18 cellular contexts compared by ENCODE assay signal in genomic region chr1:107326823-107327445, GRCh38.
A peak's percentile ranks its signal among the peaks of the same experiment; 100 is the strongest.
DNase-seq lines count a peak whose midpoint lies in the region; ATAC-seq, FAIRE-seq and TF ChIP-seq lines count a peak whose summit lies in the region.
"Had no signal": no experiment of that assay in that cellular context is flagged by ENCODE, and none has a peak within 500 bp of the region (broad histone marks: within the 10 kb centered on the region; RNA-seq: fewer than 3 reads in every experiment).

No MANE protein-coding gene starts in this region.

- no peak overlapping the region for H3K4me3 ChIP-seq in BLaER1 treated with 17β-estradiol and CSF1 and Interleukin-3, amounts not matched to agents 10 nM and 100 nM
- no peak overlapping the region for H3K4me3 ChIP-seq in MM.1S (ENCODE audit: low read length)
- H3K4me3 ChIP-seq: lung had no signal

- H3K4me2 ChIP-seq in BLaER1 treated with 17β-estradiol and CSF1 and Interleukin-3, amounts not matched to agents 10 nM and 100 nM: peak overlapping the region in 7 of 11 experiments; percentile 7 to 50 (median 17); a peak in 7 of 22 replicates
- peak overlapping the region; percentile 23; the same call in 1 of the 2 replicates for H3K4me2 ChIP-seq in MM.1S (ENCODE audit: low read depth, low read length)

- no peaks in the 10 kb centered on the region for H3K9me2 ChIP-seq in MM.1S (replicated peaks; ENCODE audit: insufficient read depth, low read length)

- H3K36me3 ChIP-seq in BLaER1 treated with 17β-estradiol and CSF1 and Interleukin-3, amounts not matched to agents 10 nM and 100 nM: no peaks in the 10 kb centered on the region
- H3K36me3 ChIP-seq in MM.1S (replicated peaks; ENCODE audit: insufficient read depth, low read length): no peaks in the 10 kb centered on the region

- H3K9ac ChIP-seq in BLaER1 treated with 17β-estradiol and CSF1 and Interleukin-3, amounts not matched to agents 10 nM and 100 nM: no peak overlapping the region
- H3K9ac ChIP-seq in MM.1S (ENCODE audit: low read length): no peak overlapping the region

- H3K9me3 ChIP-seq in BLaER1 treated with 17β-estradiol and CSF1 and Interleukin-3, amounts not matched to agents 10 nM and 100 nM (replicated peaks in 1 of 11): no peaks in the 10 kb centered on the region
- no peaks in the 10 kb centered on the region for H3K9me3 ChIP-seq in MM.1S (replicated peaks; ENCODE audit: insufficient read depth, low read length)

- no peaks in the 10 kb centered on the region for H3K79me2 ChIP-seq in MM.1S (ENCODE audit: low read length)

- ATAC-seq in foreskin keratinocyte (peak; percentile 59), GM19395 (IDR thresholded peaks at IDR 0.05; ENCODE audit: unreplicated experiment) (no peak)
- ATAC-seq: naive thymus-derived CD8-positive, alpha-beta T cell had no signal

- H2AFZ ChIP-seq in MM.1S (ENCODE audit: low read length): no peak overlapping the region

- TF ChIP-seq CTCF in MM.1S (IDR thresholded peaks at IDR 0.05; ENCODE audit: low read length) (no peak), foreskin keratinocyte (conservative IDR thresholded peaks at IDR 0.05) (no peak)

- no peaks in the 10 kb centered on the region for H3K27me3 ChIP-seq in BLaER1 treated with 17β-estradiol and CSF1 and Interleukin-3, amounts not matched to agents 10 nM and 100 nM
- H3K27me3 ChIP-seq in MM.1S (replicated peaks; ENCODE audit: insufficient read depth, low read length) (no peaks in the 10 kb centered on the region), foreskin keratinocyte (no peaks in the 10 kb centered on the region)

- H4K20me1 ChIP-seq in BLaER1 treated with 17β-estradiol and CSF1 and Interleukin-3, amounts not matched to agents 10 nM and 100 nM: no peaks in the 10 kb centered on the region
- H4K20me1 ChIP-seq in MM.1S (ENCODE audit: insufficient read depth, low read length): no peaks in the 10 kb centered on the region

- H3K27ac ChIP-seq in BLaER1 treated with 17β-estradiol and CSF1 and Interleukin-3, amounts not matched to agents 10 nM and 100 nM: no peak overlapping the region
- H3K27ac ChIP-seq in MM.1S (ENCODE audit: low read length) (no peak overlapping the region), foreskin keratinocyte (no peak overlapping the region)
- H3K27ac ChIP-seq: HL-60 had no signal

- H3F3A ChIP-seq in MM.1S (ENCODE audit: insufficient read depth, low read length): no peaks in the 10 kb centered on the region

- peak; percentile 39 for DNase-seq in MM.1S
- peak; percentile 16 for DNase-seq in SK-N-DZ (ENCODE audit: low spot score)
- peak; percentile 5 to 19 for DNase-seq in foreskin keratinocyte
- DNase-seq in foreskin melanocyte: no peak
- no peak for DNase-seq in KBM-7
- no peak for DNase-seq in frontal cortex (ENCODE audit: low spot score in 2 of 2)
- DNase-seq: ACHN; activated CD4-positive, CD25-positive, alpha-beta regulatory T cell treated with anti-CD3 and anti-CD28 coated beads, Interleukin-2, amount 50 U/mL, for 72 hours; GDM1; KG1; naive thymus-derived CD8-positive, alpha-beta T cell; SHP77 treated with DMSO at 0.1 percent for 48 hours; stimulated activated CD4-positive, alpha-beta T cell treated with anti-CD3 and anti-CD28 coated beads, Interleukin-4, amount 100 ng/mL, for 1 hour had no signal

- H3K4me1 ChIP-seq in BLaER1 treated with 17β-estradiol and CSF1 and Interleukin-3, amounts not matched to agents 10 nM and 100 nM: peaks cover 0 to 10% (median 4%) of the 10 kb centered on the region in 10 experiments; a peak in 9 of 20 replicates
- H3K4me1 ChIP-seq in MM.1S (ENCODE audit: low read length) (peaks cover 5% of the 10 kb centered on the region), foreskin keratinocyte (peaks cover 15% of the 10 kb centered on the region)

- in situ Hi-C loops in KBM-7 (cut with MboI; ENCODE audit: low pct_unique_long_range_greater_than_20kb, low sequenced_read_pairs): no loop called here

- no peak for FAIRE-seq in frontal cortex (lab: Jason Lieb, UNC)
- FAIRE-seq: endometrium had no signal

Comparison
In these comparisons a context has a peak if more than half of its experiments do, and no peak if none do; other contexts are left out.
1. DNase-seq: peak in MM.1S (single experiment), SK-N-DZ (single experiment) and foreskin keratinocyte (2 of 2); none in foreskin melanocyte (single experiment), KBM-7 (single experiment) and frontal cortex (0 of 2).